Comparison of ENCODE assay signal across 18 cellular contexts in the genomic region with DNA sequence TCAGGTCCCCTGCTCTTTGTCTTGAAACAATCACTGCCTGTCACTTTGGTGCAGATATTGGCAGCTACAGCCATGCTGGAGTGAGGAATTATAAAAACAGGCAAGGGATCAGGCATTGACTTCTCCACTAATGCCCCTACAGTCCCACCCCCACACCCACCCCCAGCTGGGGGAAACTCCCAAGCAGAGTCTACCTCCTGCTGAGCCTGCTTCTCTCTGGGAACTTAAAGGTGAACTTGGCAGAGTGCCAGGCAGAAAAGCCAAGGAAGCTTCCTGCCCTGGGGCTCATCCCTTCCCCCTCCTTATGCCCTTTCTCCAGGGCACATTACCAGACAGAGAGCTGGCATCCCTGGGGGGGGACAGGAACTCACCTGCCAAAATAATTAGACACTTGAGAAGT. TPM values are rescaled to one million over a fixed set of nuclear protein-coding genes. Genes with fewer than 3 reads are reported as not detected.
DNase-seq lines count a peak whose midpoint lies in the region; ATAC-seq and TF ChIP-seq lines count a peak whose summit lies in the region.
"Had no signal": no experiment of that assay in that cellular context is flagged by ENCODE, and none has a peak within 500 bp of the region (broad histone marks: within the 10 kb centered on the region; RNA-seq: fewer than 3 reads in every experiment).

No MANE protein-coding gene starts in this region.

- in situ Hi-C loops in gastrocnemius medialis (cut with MboI; ENCODE audit: low sequenced_read_pairs in 4 of 4) = no loop called here

- no peaks in the 10 kb centered on the region for H3K9me3 Mint-ChIP-seq in activated naive CD8-positive, alpha-beta T cell treated with anti-CD3 and anti-CD28 coated beads for 36 hours
- H3K9me3 Mint-ChIP-seq: CD8-positive, alpha-beta T cell had no signal

- no peak overlapping the region for H3K27ac Mint-ChIP-seq in activated naive CD8-positive, alpha-beta T cell treated with anti-CD3 and anti-CD28 coated beads for 36 hours
- H3K27ac Mint-ChIP-seq: activated CD8-positive, alpha-beta T cell treated with anti-CD3 and anti-CD28 coated beads, Interleukin-2, amount 10 ng/mL, durations not matched to agents 7 days and 5 days; CD8-positive, alpha-beta T cell had no signal

- TF ChIP-seq CTCF in WERI-Rb-1 (IDR thresholded peaks at IDR 0.05; ENCODE audit: low read depth, low read length) (no peak), gastrocnemius medialis (IDR thresholded peaks at IDR 0.05 in 4 of 5, conservative IDR thresholded peaks at IDR 0.05 in 1 of 5) (no peak)

- H3K27ac ChIP-seq in WERI-Rb-1 = peak overlapping the region; percentile 84
- no peak overlapping the region for H3K27ac ChIP-seq in gastrocnemius medialis
- H3K27ac ChIP-seq: 22Rv1, cardiac muscle cell, heart left ventricle, upper lobe of left lung had no signal

- H3K27me3 ChIP-seq in WERI-Rb-1 (ENCODE audit: insufficient read depth, low read depth, severe bottlenecking) (no peaks in the 10 kb centered on the region), gastrocnemius medialis (peaks cover 4 to 5% (median 5%) of the 10 kb centered on the region in 3 donors)
- H3K27me3 ChIP-seq: upper lobe of left lung had no signal

- no peak for TF ChIP-seq POLR2A in gastrocnemius medialis (IDR thresholded peaks at IDR 0.05)

- DNase-seq in DMS 273 (lab: John Stamatoyannopoulos, UW; ENCODE audit: unreplicated experiment) (peak; percentile 42), DMS 273 treated with DMSO at 0.1 percent for 48 hours (lab: John Stamatoyannopoulos, UW) (no peak), NCI-H2029 (lab: John Stamatoyannopoulos, UW) (peak; percentile 16), WERI-Rb-1 (peak; percentile 92), mucosa of gallbladder (ENCODE audit: low spot score) (peak; percentile 53), NCI-H774 (lab: John Stamatoyannopoulos, UW) (no peak), gastrocnemius medialis (no peak)
- DNase-seq in activated naive CD8-positive, alpha-beta T cell treated with anti-CD3 and anti-CD28 coated beads for 36 hours = no peak
- DNase-seq: activated CD8-positive, alpha-beta T cell treated with anti-CD3 and anti-CD28 coated beads, Interleukin-2, amount 10 ng/mL, durations not matched to agents 7 days and 5 days; activated gamma-delta T cell; CD8-positive, alpha-beta T cell; heart left ventricle; stimulated activated CD8-positive, alpha-beta memory T cell treated with anti-CD3 and anti-CD28 coated beads, Interleukin-4, amount 100 ng/mL, for 48 hours had no signal

- no peaks in the 10 kb centered on the region for H3K36me3 Mint-ChIP-seq in activated naive CD8-positive, alpha-beta T cell treated with anti-CD3 and anti-CD28 coated beads for 36 hours
- H3K36me3 Mint-ChIP-seq: CD8-positive, alpha-beta T cell had no signal

- H3K4me3 Mint-ChIP-seq in activated naive CD8-positive, alpha-beta T cell treated with anti-CD3 and anti-CD28 coated beads for 36 hours = no peak overlapping the region
- H3K4me3 Mint-ChIP-seq: activated CD8-positive, alpha-beta T cell treated with anti-CD3 and anti-CD28 coated beads, Interleukin-2, amount 10 ng/mL, durations not matched to agents 7 days and 5 days; CD8-positive, alpha-beta T cell had no signal

- peaks cover 25% of the 10 kb centered on the region for H3K4me1 Mint-ChIP-seq in activated naive CD8-positive, alpha-beta T cell treated with anti-CD3 and anti-CD28 coated beads for 36 hours

- peaks cover 0 to 5% of the 10 kb centered on the region in 2 donors for H3K4me1 ChIP-seq in gastrocnemius medialis

- H3K9me3 ChIP-seq in WERI-Rb-1 (ENCODE audit: severe bottlenecking) = no peaks in the 10 kb centered on the region
- no peaks in the 10 kb centered on the region for H3K9me3 ChIP-seq in gastrocnemius medialis
- H3K9me3 ChIP-seq: heart left ventricle, upper lobe of left lung had no signal

- H3K4me3 ChIP-seq in WERI-Rb-1 (ENCODE audit: low read depth, low read length) = peak overlapping the region; percentile 2; the same call in 1 of the 2 replicates
- H3K4me3 ChIP-seq in gastrocnemius medialis = no peak overlapping the region
- H3K4me3 ChIP-seq: cardiac muscle cell, heart left ventricle, upper lobe of left lung had no signal

- no peaks in the 10 kb centered on the region for H3K27me3 Mint-ChIP-seq in activated naive CD8-positive, alpha-beta T cell treated with anti-CD3 and anti-CD28 coated beads for 36 hours

- H3K36me3 ChIP-seq in WERI-Rb-1 (no peaks in the 10 kb centered on the region), gastrocnemius medialis (no peaks in the 10 kb centered on the region)
- H3K36me3 ChIP-seq: cardiac muscle cell, heart left ventricle, upper lobe of left lung had no signal

- intact Hi-C loops in gastrocnemius medialis (cut with DNase I; ENCODE audit: low total_unique reads) = no loop called here

- no peak for ATAC-seq in gastrocnemius medialis
- ATAC-seq: activated CD8-positive, alpha-beta T cell treated with anti-CD3 and anti-CD28 coated beads, Interleukin-2, amount 10 ng/mL, durations not matched to agents 7 days and 5 days; CD8-positive, alpha-beta T cell; heart left ventricle had no signal

RNA-seq across cellular contexts. Expression of a gene that starts 6.7 kb away (rescaled TPM):
- 27.2 TPM for total RNA-seq in mucosa of gallbladder
- under 1 TPM; 0.16 to 0.21 TPM for total RNA-seq in activated naive CD8-positive, alpha-beta T cell treated with anti-CD3 and anti-CD28 coated beads for 36 hours
- total RNA-seq in gastrocnemius medialis = under 1 TPM in 1 of 4 donors, not detected in 3; 0.09 TPM
- total RNA-seq: cardiac muscle cell; lung microvascular endothelial cell; T-helper 2 cell treated with Interferon-gamma antibody and Interleukin-4, amounts not matched to agents 100 ng/mL and 5 ng/mL, for 36 hours had no signal

RNA-seq across cellular contexts. Expression of a gene that starts 60.0 kb away (rescaled TPM):
- total RNA-seq in mucosa of gallbladder (19.1 TPM), gastrocnemius medialis (1 to 10 TPM; 1.3 to 2.1 (median 1.8) TPM)
- 10 to 100 TPM; 67.2 to 67.7 TPM for total RNA-seq in activated naive CD8-positive, alpha-beta T cell treated with anti-CD3 and anti-CD28 coated beads for 36 hours

Comparison
In these comparisons a context has a peak if more than half of its experiments do, and no peak if none do; other contexts are left out.
1. DNase-seq: peak in DMS 273 (single experiment), NCI-H2029 (single experiment), WERI-Rb-1 (single experiment) and mucosa of gallbladder (single experiment); none in DMS 273 treated with DMSO at 0.1 percent for 48 hours (single experiment), activated naive CD8-positive, alpha-beta T cell treated with anti-CD3 and anti-CD28 coated beads for 36 hours (single experiment), NCI-H774 (single experiment) and gastrocnemius medialis (0 of 2).
2. RNA of a gene that starts 6.7 kb away (total RNA-seq): 27.2 TPM in mucosa of gallbladder (single experiment); 0.16 to 0.21 TPM in activated naive CD8-positive, alpha-beta T cell treated with anti-CD3 and anti-CD28 coated beads for 36 hours and 0.09 TPM in gastrocnemius medialis; every median in the first group is over 10 times any median in the second.